13 cellular contexts compared by ENCODE assay signal in genomic region chr7:143402233-143402632, GRCh38. TPM values are rescaled to one million over a fixed set of nuclear protein-coding genes. Genes with fewer than 3 reads are reported as not detected.
DNase-seq lines count a peak whose midpoint lies in the region; ATAC-seq and TF ChIP-seq lines count a peak whose summit lies in the region.
"Not testable (repeated sequence)": the region's sequence is repeated elsewhere in the genome, so short reads cannot be mapped to it uniquely, and the experiment has no call there.
"Had no signal": no experiment of that assay in that cellular context is flagged by ENCODE, and none has a peak within 500 bp of the region (broad histone marks: within the 10 kb centered on the region; RNA-seq: fewer than 3 reads in every experiment).

No MANE protein-coding gene starts in this region.

- not testable (repeated sequence) for H3K9me3 ChIP-seq in liver (ENCODE audit: control insufficient read depth in 4 of 4, low read length in 3 of 4); uterus

- not testable (repeated sequence) for H3K9ac ChIP-seq in liver (ENCODE audit: low read depth in 1 of 2, low read length in 2 of 2)

- H3K9me3 Mint-ChIP-seq in T-cell; activated CD4-positive, alpha-beta T cell treated with anti-CD3 and anti-CD28 coated beads for 36 hours (ENCODE audit: low read depth); activated naive CD8-positive, alpha-beta T cell (ENCODE audit: low read depth); naive thymus-derived CD8-positive, alpha-beta T cell: not testable (repeated sequence)

- H3K27me3 Mint-ChIP-seq in T-cell; activated CD4-positive, alpha-beta T cell treated with anti-CD3 and anti-CD28 coated beads for 36 hours; activated naive CD8-positive, alpha-beta T cell; naive thymus-derived CD8-positive, alpha-beta T cell: not testable (repeated sequence)

- not testable (repeated sequence) for TF ChIP-seq RAD21 in liver (IDR thresholded peaks at IDR 0.05)

- intact Hi-C loops in activated CD4-positive, alpha-beta T cell treated with anti-CD3 and anti-CD28 coated beads for 36 hours (cut with DNase I, micrococcal nuclease); uterus (cut with DNase I; ENCODE audit: low total_unique reads): not testable (repeated sequence)

- not testable (repeated sequence) for TF ChIP-seq POLR2A in uterus (IDR thresholded peaks at IDR 0.05)

- not testable (repeated sequence) for DNase-seq in T-cell; activated CD4-positive, alpha-beta T cell treated with anti-CD3 and anti-CD28 coated beads for 36 hours; naive thymus-derived CD8-positive, alpha-beta T cell; uterus

- H3K4me1 Mint-ChIP-seq in T-cell: peaks cover 40 to 48% (median 46%) of the 10 kb centered on the region in 3 donors
- peaks cover 33% of the 10 kb centered on the region for H3K4me1 Mint-ChIP-seq in activated CD4-positive, alpha-beta T cell treated with anti-CD3 and anti-CD28 coated beads for 36 hours
- peaks cover 44% of the 10 kb centered on the region for H3K4me1 Mint-ChIP-seq in activated naive CD8-positive, alpha-beta T cell (ENCODE audit: low read depth)
- H3K4me1 Mint-ChIP-seq in naive thymus-derived CD8-positive, alpha-beta T cell: peaks cover 42 to 61% (median 50%) of the 10 kb centered on the region in 4 donors

- CTCF ChIA-PET in T-cell (lab: Charles Lee): interaction anchor here (1.0 to 2.1 kb wide), 6 partner anchors 9 to 162 kb away, joined by 3 to 7 read pairs (median 4); no protein-coding TSS in a partner anchor
- CTCF ChIA-PET in activated CD4-positive, alpha-beta T cell treated with anti-CD3 and anti-CD28 coated beads for 36 hours (lab: Charles Lee): interaction anchor here (0.9 to 6.1 kb wide), 5 partner anchors 9 to 396 kb away, joined by 3 to 54 read pairs (median 5); no protein-coding TSS in a partner anchor

- H3K36me3 Mint-ChIP-seq in T-cell: peaks cover 11% of the 10 kb centered on the region
- H3K36me3 Mint-ChIP-seq in activated CD4-positive, alpha-beta T cell treated with anti-CD3 and anti-CD28 coated beads for 36 hours (ENCODE audit: low read depth); activated naive CD8-positive, alpha-beta T cell: not testable (repeated sequence)
- H3K36me3 Mint-ChIP-seq in naive thymus-derived CD8-positive, alpha-beta T cell: peaks cover 0 to 69% (median 4%) of the 10 kb centered on the region in 3 donors

- H3K27ac ChIP-seq in liver (ENCODE audit: low read depth in 1 of 2, low read length in 2 of 2): not testable (repeated sequence)
- H3K27ac ChIP-seq in uterus: peak overlapping the region; percentile 11 to 27

- ATAC-seq in T-cell (replicated peaks in 1 of 4); activated CD4-positive, alpha-beta T cell treated with anti-CD3 and anti-CD28 coated beads for 36 hours; naive thymus-derived CD8-positive, alpha-beta T cell: not testable (repeated sequence)

- peaks cover 0 to 25% (median 6%) of the 10 kb centered on the region in 4 donors for H3K36me3 ChIP-seq in liver (ENCODE audit: control insufficient read depth in 4 of 4, insufficient read depth in 3 of 4, low read depth in 1 of 4, low read length in 3 of 4)
- not testable (repeated sequence) for H3K36me3 ChIP-seq in uterus

- 39% methylated on average over 4 of the region's 4 CpGs for WGBS in liver

- peaks cover 0 to 54% (median 41%) of the 10 kb centered on the region in 4 donors for H3K4me1 ChIP-seq in liver (ENCODE audit: control insufficient read depth in 4 of 4, insufficient read depth in 4 of 4, low read length in 3 of 4)
- H3K4me1 ChIP-seq in uterus: not testable (repeated sequence)

- not testable (repeated sequence) for H3K4me3 ChIP-seq in liver (ENCODE audit: low read depth in 1 of 3, low read length in 3 of 3); uterus

- H3K27ac Mint-ChIP-seq in T-cell: peak overlapping the region; percentile 72 to 87
- H3K27ac Mint-ChIP-seq in activated CD4-positive, alpha-beta T cell treated with anti-CD3 and anti-CD28 coated beads for 36 hours: peak overlapping the region; percentile 29
- H3K27ac Mint-ChIP-seq in activated naive CD8-positive, alpha-beta T cell: peak overlapping the region; percentile 61
- H3K27ac Mint-ChIP-seq in naive thymus-derived CD8-positive, alpha-beta T cell: peak overlapping the region in 9 of 10 donors; percentile 49 to 86 (median 76)

- POLR2A ChIA-PET in T-cell (lab: Charles Lee): interaction anchor here in 1 of 2 donors (0.8 kb wide), 1 partner anchor 401 kb away, joined by 3 read pairs; no protein-coding TSS in a partner anchor
- POLR2A ChIA-PET in activated CD4-positive, alpha-beta T cell treated with anti-CD3 and anti-CD28 coated beads for 36 hours (lab: Charles Lee): not testable (repeated sequence)
- POLR2A ChIA-PET in naive thymus-derived CD8-positive, alpha-beta T cell (lab: Charles Lee): interaction anchor here (8.2 to 11.1 kb wide), 2 partner anchors 9 to 20 kb away, joined by 91 to 184 read pairs; partner anchors contain the start of gene ZYX

- TF ChIP-seq CTCF in liver (IDR thresholded peaks at IDR 0.05; ENCODE audit: low read depth, low read length, missing input control); uterus (IDR thresholded peaks at IDR 0.05): not testable (repeated sequence)

- not testable (repeated sequence) for H3K4me3 Mint-ChIP-seq in T-cell; activated CD4-positive, alpha-beta T cell treated with anti-CD3 and anti-CD28 coated beads for 36 hours; activated naive CD8-positive, alpha-beta T cell; naive thymus-derived CD8-positive, alpha-beta T cell

- H3K27me3 ChIP-seq in liver (ENCODE audit: control insufficient read depth in 4 of 4, insufficient read depth in 4 of 4, low read length in 3 of 4); uterus: not testable (repeated sequence)

TF ChIP-seq in liver, 16 proteins besides CTCF, POLR2A, EP300 and RAD21:
- TF ChIP-seq SP1 (IDR thresholded peaks at IDR 0.05) (peak; percentile 46), HNF4A (conservative IDR thresholded peaks at IDR 0.05) (peak; percentile 67 to 77), RXRA (IDR thresholded peaks at IDR 0.05) (peak; percentile 58 to 80)

RNA-seq across cellular contexts. Expression of gene EPHA1, which starts 6.4 kb away (rescaled TPM):
- total RNA-seq in T-cell: 10 to 100 TPM; 23.8 to 49.8 (median 43.5) TPM
- 1 to 10 TPM; 2.4 to 2.8 TPM for total RNA-seq in activated CD4-positive, alpha-beta T cell treated with anti-CD3 and anti-CD28 coated beads for 36 hours
- 10 to 100 TPM; 12.0 to 21.0 TPM for total RNA-seq in liver
- 10 to 100 TPM; 10.3 to 10.7 TPM for polyA plus RNA-seq in liver
- total RNA-seq in naive thymus-derived CD8-positive, alpha-beta T cell: 10 to 100 TPM; 44.8 to 44.9 TPM
- 10 to 100 TPM; 10.1 to 37.1 (median 16.2) TPM for polyA plus RNA-seq in naive thymus-derived CD8-positive, alpha-beta T cell
- 1 to 10 TPM in 3 of 4 donors, not detected in 1; 1.3 to 5.6 (median 1.9) TPM for total RNA-seq in uterus
- total RNA-seq: GM23248 had no signal

RNA-seq across cellular contexts. Expression of gene ZYX, which starts 21.1 kb away (rescaled TPM):
- total RNA-seq in T-cell (100 to 1,000 TPM; 107 to 186 (median 159) TPM), liver (10 to 100 TPM; 15.4 to 17.2 TPM), uterus (100 to 1,000 TPM in 2 of 4 donors, 10 to 100 TPM in 2; 46.0 to 494 (median 95.9) TPM)
- total RNA-seq in activated CD4-positive, alpha-beta T cell treated with anti-CD3 and anti-CD28 coated beads for 36 hours: 100 to 1,000 TPM; 103 to 148 TPM
- 10 to 100 TPM; 15.8 to 49.7 TPM for polyA plus RNA-seq in liver
- total RNA-seq in naive thymus-derived CD8-positive, alpha-beta T cell: 100 to 1,000 TPM; 138 to 151 TPM
- 100 to 1,000 TPM in 1 of 3 donors, 10 to 100 TPM in 2; 58.6 to 142 (median 82.6) TPM for polyA plus RNA-seq in naive thymus-derived CD8-positive, alpha-beta T cell

RNA-seq across cellular contexts. Expression of gene FAM131B, which starts 39.7 kb away (rescaled TPM):
- total RNA-seq in T-cell: 1 to 10 TPM in 3 of 5 donors, under 1 TPM in 2; 0.08 to 3.6 (median 2.1) TPM
- 1 to 10 TPM; 1.7 to 1.8 TPM for total RNA-seq in activated CD4-positive, alpha-beta T cell treated with anti-CD3 and anti-CD28 coated beads for 36 hours
- under 1 TPM; 0.08 to 0.14 TPM for total RNA-seq in liver
- polyA plus RNA-seq in liver: under 1 TPM in 1 of 2 donors, not detected in 1; 0.06 TPM
- total RNA-seq in naive thymus-derived CD8-positive, alpha-beta T cell: 1 to 10 TPM in 1 of 2 experiments, under 1 TPM in 1; 0.78 to 1.2 TPM
- polyA plus RNA-seq in naive thymus-derived CD8-positive, alpha-beta T cell: 1 to 10 TPM in 1 of 3 donors, under 1 TPM in 2; 0.44 to 1.1 (median 0.54) TPM
- 10 to 100 TPM in 1 of 4 donors, 1 to 10 TPM in 3; 1.2 to 10.6 (median 6.5) TPM for total RNA-seq in uterus

RNA-seq across cellular contexts. Expression of gene TAS2R60, which starts 41.0 kb away (rescaled TPM):
- 1 to 10 TPM in 2 of 5 donors, under 1 TPM in 2, not detected in 1; 0.38 to 2.4 (median 1.0) TPM for total RNA-seq in T-cell
- total RNA-seq in activated CD4-positive, alpha-beta T cell treated with anti-CD3 and anti-CD28 coated beads for 36 hours: not detected
- under 1 TPM in 1 of 2 donors, not detected in 1; 0.50 TPM for total RNA-seq in liver
- not detected for polyA plus RNA-seq in liver
- total RNA-seq in naive thymus-derived CD8-positive, alpha-beta T cell: 1 to 10 TPM in 1 of 2 experiments, under 1 TPM in 1; 0.96 to 1.0 TPM
- polyA plus RNA-seq in naive thymus-derived CD8-positive, alpha-beta T cell: under 1 TPM in 1 of 3 donors, not detected in 2; 0.23 TPM
- 1 to 10 TPM in 1 of 4 donors, not detected in 3; 3.3 TPM for total RNA-seq in uterus
- total RNA-seq: A172; A673; CD8-positive, alpha-beta memory T cell; GM12878; GM23248; H7 had no signal
- polyA plus RNA-seq: BJ; CD8-positive, alpha-beta memory T cell; GM12878; GM23248 had no signal

Comparison
In these comparisons a context has a peak if more than half of its experiments do, and no peak if none do; other contexts are left out.
1. H3K27ac Mint-ChIP-seq: peak in every context shown above with its lines; median percentile 80 in T-cell; 76 in naive thymus-derived CD8-positive, alpha-beta T cell; 61 in activated naive CD8-positive, alpha-beta T cell; 29 in activated CD4-positive, alpha-beta T cell treated with anti-CD3 and anti-CD28 coated beads for 36 hours.